22 cellular contexts compared by ENCODE assay signal in the genomic region with DNA sequence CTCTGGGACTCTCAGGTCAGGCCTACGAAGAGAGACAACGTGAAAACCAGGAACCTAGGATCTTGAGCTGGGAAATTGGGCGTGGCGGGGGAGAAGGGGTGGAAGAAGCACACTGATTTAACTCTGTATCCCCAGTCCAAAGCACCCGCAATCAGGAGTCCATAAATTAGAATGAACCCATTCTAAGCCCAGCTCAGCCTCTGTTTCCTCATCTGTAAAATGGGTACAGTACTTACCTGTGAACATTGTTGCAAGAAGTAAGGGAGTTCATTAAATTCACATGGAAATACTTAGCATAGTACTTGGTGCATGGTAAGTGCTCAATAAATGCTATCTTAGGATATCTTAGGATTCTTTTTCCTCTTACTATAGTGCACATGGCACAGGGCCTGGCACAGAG.
DNase-seq lines count a peak whose midpoint lies in the region; ATAC-seq, FAIRE-seq and TF ChIP-seq lines count a peak whose summit lies in the region.
"Had no signal": no experiment of that assay in that cellular context is flagged by ENCODE, and none has a peak within 500 bp of the region (broad histone marks: within the 10 kb centered on the region; RNA-seq: fewer than 3 reads in every experiment).

No MANE protein-coding gene starts in this region.

- peaks cover 4% of the 10 kb centered on the region for H3K27me3 Mint-ChIP-seq in dendritic cell treated with granulocyte-macrophage colony-stimulating factor and Interleukin-4, amounts not matched to agents 40 ng/mL and 50 ng/mL, for 4 days

- H3F3A ChIP-seq in Loucy (ENCODE audit: low read depth), result peaks cover 27% of the 10 kb centered on the region

- H3K27ac ChIP-seq in HepG2 (ENCODE audit: extremely low read length, insufficient read depth, low read length) (no peak overlapping the region), right lobe of liver (no peak overlapping the region)
- H3K27ac ChIP-seq: SK-N-MC had no signal

- DNase-seq in HepG2 (ENCODE audit: low spot score) (no peak), right lobe of liver (no peak), NCI-H345 treated with DMSO at 0.1 percent for 48 hours (lab: John Stamatoyannopoulos, UW; ENCODE audit: unreplicated experiment) (no peak), cortex of kidney (lab: John Stamatoyannopoulos, UW) (no peak)
- DNase-seq in stimulated activated CD4-positive, alpha-beta T cell treated with anti-CD3 and anti-CD28 coated beads, Interleukin-2, amount 100 ng/mL, for 24 hours, result no peak
- DNase-seq: activated gamma-delta T cell; amniotic stem cell; caudate nucleus; Kasumi-1; mammary epithelial cell; NCI-H1105 treated with DMSO at 0.1 percent for 48 hours; NCI-H2081; stimulated activated CD4-positive, alpha-beta T cell treated with anti-CD3 and anti-CD28 coated beads, Interleukin-15, amount 100 ng/mL, for 24 hours; testis had no signal

- no peak for TF ChIP-seq EP300 in HepG2 (IDR thresholded peaks at IDR 0.05; ENCODE audit: low read depth in 2 of 2, low read length in 2 of 2)
- TF ChIP-seq EP300 in HepG2 (CRISPR knock-in tag; IDR thresholded peaks at IDR 0.05; ENCODE audit: borderline replicate concordance), result no peak

- no TSS peak for BruUV-seq in HepG2 (replicated peaks; lab: Mats Ljungman, UMichigan)

- intact Hi-C loops in HepG2 (cut with micrococcal nuclease; ENCODE audit: unreplicated experiment) (loop anchor here (5.0 kb wide), 1 partner anchor 39 kb away; no protein-coding TSS in a partner anchor), right lobe of liver (cut with DNase I) (no loop called here)
- intact Hi-C loops in dendritic cell treated with granulocyte-macrophage colony-stimulating factor and Interleukin-4, amounts not matched to agents 40 ng/mL and 50 ng/mL, for 4 days (cut with micrococcal nuclease), result no loop called here

- CTCF ChIA-PET in HepG2 (lab: Yijun Ruan, JAX; ENCODE audit: low intra/inter-chr PET ratio, low total read pairs), result no interaction called here

- H3K36me3 ChIP-seq in HepG2 (replicated peaks in 1 of 2; ENCODE audit: control insufficient read depth in 1 of 2, insufficient read depth in 2 of 2, low read length in 2 of 2) (no peaks in the 10 kb centered on the region), right lobe of liver (no peaks in the 10 kb centered on the region), Loucy (ENCODE audit: insufficient read depth, low read length) (no peaks in the 10 kb centered on the region)
- H3K36me3 ChIP-seq: right atrium auricular region had no signal

- H3K4me1 Mint-ChIP-seq in dendritic cell treated with granulocyte-macrophage colony-stimulating factor and Interleukin-4, amounts not matched to agents 40 ng/mL and 50 ng/mL, for 4 days (ENCODE audit: low read depth), result peaks cover 42% of the 10 kb centered on the region

- H3K79me2 ChIP-seq in HepG2 (ENCODE audit: insufficient read depth, low read length), result no peaks in the 10 kb centered on the region
- H3K79me2 ChIP-seq in Loucy (ENCODE audit: insufficient read depth, low read length), result no peaks in the 10 kb centered on the region

- no peaks in the 10 kb centered on the region for H3K9me3 Mint-ChIP-seq in dendritic cell treated with granulocyte-macrophage colony-stimulating factor and Interleukin-4, amounts not matched to agents 40 ng/mL and 50 ng/mL, for 4 days

- no peak overlapping the region for H3K4me3 ChIP-seq in HepG2 (replicated peaks in 1 of 3; ENCODE audit: insufficient read depth in 1 of 3, low read depth in 2 of 3, low read length in 3 of 3)
- no peak overlapping the region for H3K4me3 ChIP-seq in right lobe of liver
- H3K4me3 ChIP-seq in Loucy (ENCODE audit: low read length, poor library complexity, severe bottlenecking), result peak overlapping the region; percentile 66
- H3K4me3 ChIP-seq: GM12878, right atrium auricular region, SK-N-MC, testis had no signal

- no peaks in the 10 kb centered on the region for H4K20me1 ChIP-seq in HepG2 (ENCODE audit: insufficient read depth, low read length)
- no peaks in the 10 kb centered on the region for H4K20me1 ChIP-seq in Loucy (ENCODE audit: insufficient read depth, low read length, poor library complexity, severe bottlenecking)

- no peak overlapping the region for H3K4me3 Mint-ChIP-seq in dendritic cell treated with granulocyte-macrophage colony-stimulating factor and Interleukin-4, amounts not matched to agents 40 ng/mL and 50 ng/mL, for 4 days

- peaks cover 38% of the 10 kb centered on the region for H3K4me1 ChIP-seq in HepG2 (ENCODE audit: insufficient read depth, low read length)
- peaks cover 0 to 4% (median 0%) of the 10 kb centered on the region in 4 donors for H3K4me1 ChIP-seq in right lobe of liver
- peaks cover 75% of the 10 kb centered on the region for H3K4me1 ChIP-seq in Loucy (ENCODE audit: insufficient read depth, low read length, poor library complexity, severe bottlenecking)

- no peak overlapping the region for H3K4me2 ChIP-seq in HepG2 (ENCODE audit: low read depth, low read length)
- peak overlapping the region; percentile 82 for H3K4me2 ChIP-seq in Loucy (ENCODE audit: low read depth, low read length, poor library complexity, severe bottlenecking)

- no peaks in the 10 kb centered on the region for H3K36me3 Mint-ChIP-seq in dendritic cell treated with granulocyte-macrophage colony-stimulating factor and Interleukin-4, amounts not matched to agents 40 ng/mL and 50 ng/mL, for 4 days (ENCODE audit: low read depth)

- in situ Hi-C loops in HepG2 (cut with HindIII; ENCODE audit: extremely low pct_ligation_motif_present, low pct_unique_long_range_greater_than_20kb), result no loop called here

- H3K27me3 ChIP-seq in HepG2 (ENCODE audit: control insufficient read depth in 1 of 2, insufficient read depth in 2 of 2, low read length in 2 of 2) (peaks cover 0 to 8% of the 10 kb centered on the region in 2 experiments; a peak in 2 of 5 replicates), right lobe of liver (no peaks in the 10 kb centered on the region), Loucy (ENCODE audit: insufficient read depth, low read length, poor library complexity, severe bottlenecking) (no peaks in the 10 kb centered on the region)
- H3K27me3 ChIP-seq: right atrium auricular region, testis had no signal

- no peak overlapping the region for H3K9ac ChIP-seq in HepG2 (ENCODE audit: insufficient read depth, low read depth, low read length)
- peak overlapping the region; percentile 78 for H3K9ac ChIP-seq in Loucy (ENCODE audit: low read depth, low read length, poor library complexity, severe bottlenecking)

- no peaks in the 10 kb centered on the region for H3K9me3 ChIP-seq in HepG2 (ENCODE audit: low read length)
- H3K9me3 ChIP-seq in right lobe of liver, result no peaks in the 10 kb centered on the region
- H3K9me3 ChIP-seq in Loucy (ENCODE audit: insufficient read depth, low read depth, low read length), result no peaks in the 10 kb centered on the region
- H3K9me3 ChIP-seq: right atrium auricular region, testis had no signal

- POLR2A ChIA-PET in HepG2 (lab: Yijun Ruan, JAX), result no interaction called here

- no peak for ATAC-seq in HepG2
- no peak for ATAC-seq in right lobe of liver
- ATAC-seq: GM12878 had no signal

- no peak for TF ChIP-seq POLR2A in HepG2 (IDR thresholded peaks at IDR 0.05; ENCODE audit: insufficient read depth in 1 of 2, low read depth in 2 of 2, low read length in 2 of 2)
- TF ChIP-seq POLR2A in right lobe of liver (IDR thresholded peaks at IDR 0.05), result no peak

- no peak for FAIRE-seq in HepG2 (lab: Jason Lieb, UNC)
- FAIRE-seq: frontal cortex, GM12878, GM19239, H54 had no signal

- TF ChIP-seq CTCF in HepG2 (CRISPR knock-in tag; IDR thresholded peaks at IDR 0.05) (no peak), right lobe of liver (IDR thresholded peaks at IDR 0.05) (no peak), Loucy (conservative IDR thresholded peaks at IDR 0.05; ENCODE audit: low read length) (no peak)

- peak overlapping the region; percentile 82 for H3K27ac Mint-ChIP-seq in dendritic cell treated with granulocyte-macrophage colony-stimulating factor and Interleukin-4, amounts not matched to agents 40 ng/mL and 50 ng/mL, for 4 days

- H2AFZ ChIP-seq in HepG2 (ENCODE audit: low read length), result no peak overlapping the region
- no peak overlapping the region for H2AFZ ChIP-seq in Loucy (ENCODE audit: low read length)

- 100% methylated on average over 1 of the region's 5 CpGs for WGBS in HepG2 (ENCODE audit: low lambda C conversion rate)
- WGBS in right lobe of liver (ENCODE audit: insufficient coverage, low coverage, low lambda C conversion rate, missing lambda C conversion rate), result 67% methylated on average over 3 of the region's 5 CpGs

- no peaks in the 10 kb centered on the region for H3K9me2 ChIP-seq in Loucy (replicated peaks; ENCODE audit: low read depth, low read length)

- no peak for TF ChIP-seq RAD21 in HepG2 (CRISPR knock-in tag; IDR thresholded peaks at IDR 0.05)

TF ChIP-seq in HepG2, 621 proteins besides CTCF, POLR2A, EP300 and RAD21:
- TF ChIP-seq ZNF629 (CRISPR knock-in tag; conservative IDR thresholded peaks at IDR 0.05) (peak; percentile 47; the same call in 1 of the 2 replicates), ELF4 (CRISPR knock-in tag; IDR thresholded peaks at IDR 0.05; ENCODE audit: borderline replicate concordance) (no peak)
